In genomic region chr16:14003119-14003570, GRCh38 we compare ENCODE assay signal across 9 cellular contexts.
DNase-seq lines count a peak whose midpoint lies in the region; FAIRE-seq and TF ChIP-seq lines count a peak whose summit lies in the region.
"Had no signal": no experiment of that assay in that cellular context is flagged by ENCODE, and none has a peak within 500 bp of the region (broad histone marks: within the 10 kb centered on the region; RNA-seq: fewer than 3 reads in every experiment).

No MANE protein-coding gene starts in this region.

- H3K36me3 ChIP-seq in small intestine (ENCODE audit: control insufficient read depth in 2 of 2, insufficient read depth in 2 of 2, low read length in 2 of 2), result no peaks in the 10 kb centered on the region

- FAIRE-seq in small intestine (lab: Jason Lieb, UNC), result no peak
- FAIRE-seq: endometrium had no signal

- TF ChIP-seq RAD21 in Ishikawa (IDR thresholded peaks at IDR 0.05; ENCODE audit: low read depth), result no peak

- peak overlapping the region in 1 of 2 donors; percentile 13 for H3K27ac ChIP-seq in small intestine (ENCODE audit: low read depth in 1 of 2, low read length in 1 of 2)

- in situ Hi-C loops in astrocyte of the cerebellum (cut with HindIII; ENCODE audit: low sequenced_read_pairs), result no loop called here

- H3K27me3 ChIP-seq in small intestine (ENCODE audit: control insufficient read depth in 2 of 2, insufficient read depth in 2 of 2, low read length in 2 of 2), result no peaks in the 10 kb centered on the region

- 10 to 39% (median 36%) methylated on average over 14 of the region's 14 CpGs for WGBS in small intestine, 3 donors

- DNase-seq in AG09309 (ENCODE audit: low read depth) (no peak), astrocyte of the cerebellum (ENCODE audit: low read depth) (no peak), iPS DF 19.7 (ENCODE audit: low read depth, low spot score) (peak; percentile 59), renal cortical epithelial cell (ENCODE audit: low read depth) (peak; percentile 77), small intestine (no peak), NCI-H1930 (lab: John Stamatoyannopoulos, UW) (no peak)
- no peak for DNase-seq in activated CD4-positive, alpha-beta T cell treated with anti-CD3 and anti-CD28 coated beads, Interleukin-2, amount 50 U/mL, for 48 hours

- H3K4me1 ChIP-seq in small intestine (ENCODE audit: control insufficient read depth in 2 of 2, insufficient read depth in 1 of 2, low read depth in 1 of 2, low read length in 1 of 2), result peaks cover 0 to 2% of the 10 kb centered on the region in 2 donors

- no peaks in the 10 kb centered on the region for H3K9me3 ChIP-seq in small intestine (ENCODE audit: control insufficient read depth, low read depth)

- TF ChIP-seq EP300 in Ishikawa (IDR thresholded peaks at IDR 0.05; ENCODE audit: borderline replicate concordance), result no peak

- TF ChIP-seq CTCF in AG09309 (IDR thresholded peaks at IDR 0.05; ENCODE audit: control insufficient read depth, insufficient read depth, low read depth, low read length, missing control alignments), result peak; percentile 11
- TF ChIP-seq CTCF in astrocyte of the cerebellum (IDR thresholded peaks at IDR 0.05; ENCODE audit: low read depth, low read length, missing control alignments), result no peak

- H3K4me3 ChIP-seq in AG09309 (ENCODE audit: control insufficient read depth, low read depth, low read length) (peak overlapping the region; percentile 19), astrocyte of the cerebellum (ENCODE audit: low read depth, low read length) (peak overlapping the region; percentile 24), small intestine (ENCODE audit: low read depth in 1 of 2, low read length in 2 of 2) (no peak overlapping the region)

TF ChIP-seq in Ishikawa, 13 proteins besides CTCF, POLR2A, EP300 and RAD21:
- TF ChIP-seq EGR1 (IDR thresholded peaks at IDR 0.05) (peak; percentile 85), CEBPB (IDR thresholded peaks at IDR 0.05) (no peak)

Comparison
In these comparisons a context has a peak if more than half of its experiments do, and no peak if none do; other contexts are left out.
1. DNase-seq: peak in iPS DF 19.7 (single experiment) and renal cortical epithelial cell (single experiment); none in AG09309 (single experiment), astrocyte of the cerebellum (single experiment), activated CD4-positive, alpha-beta T cell treated with anti-CD3 and anti-CD28 coated beads, Interleukin-2, amount 50 U/mL, for 48 hours (0 of 2), small intestine (single experiment) and NCI-H1930 (0 of 2).
2. H3K4me3 ChIP-seq: peak in AG09309 (single experiment) and astrocyte of the cerebellum (single experiment); none in small intestine (0 of 2).